In genomic region chr12:52093346-52093745, GRCh38 we compare ENCODE assay signal across 22 cellular contexts. TPM values are rescaled to one million over a fixed set of nuclear protein-coding genes. Genes with fewer than 3 reads are reported as not detected.
DNase-seq lines count a peak whose midpoint lies in the region; ATAC-seq, FAIRE-seq and TF ChIP-seq lines count a peak whose summit lies in the region.
"Had no signal": no experiment of that assay in that cellular context is flagged by ENCODE, and none has a peak within 500 bp of the region (broad histone marks: within the 10 kb centered on the region; RNA-seq: fewer than 3 reads in every experiment).

No MANE protein-coding gene starts in this region.

- H3K27me3 ChIP-seq in right atrium auricular region: no peaks in the 10 kb centered on the region
- H3K27me3 ChIP-seq in brain microvascular endothelial cell (replicated peaks): peaks cover 18% of the 10 kb centered on the region

- DNase-seq in right atrium auricular region (ENCODE audit: low spot score) (peak; percentile 28), Right ventricle myocardium superior (no peak), neural crest cell (ENCODE audit: low read depth, low spot score) (no peak), type B pancreatic cell (ENCODE audit: extremely low spot score, unreplicated experiment) (no peak), HUDEP-2 (lab: John Stamatoyannopoulos, UW; ENCODE audit: unreplicated experiment in 76 of 76) (no peak), brain microvascular endothelial cell (no peak), NCI-H748 treated with DMSO at 0.1 percent for 48 hours (lab: John Stamatoyannopoulos, UW) (no peak)
- DNase-seq: 8988T; CD8-positive, alpha-beta T cell; DMS79; MG63; NCI-H1092; NCI-H146; NCI-H2081 treated with DMSO at 0.1 percent for 48 hours; NCI-H510A treated with DMSO at 0.1 percent for 48 hours; NK-92 treated with Interleukin-12 subunit alpha and Interleukin-12 subunit beta, amount 100 ng/mL, for 24 hours; OCI-M1; SJCRH30 had no signal

- peak; percentile 85 for FAIRE-seq in islet of Langerhans (lab: Jason Lieb, UNC)
- FAIRE-seq: D721Med had no signal

- H3K4me3 ChIP-seq in right atrium auricular region (no peak overlapping the region), brain microvascular endothelial cell (ENCODE audit: low read depth, low read length) (no peak overlapping the region)
- H3K4me3 ChIP-seq: MG63, SJCRH30 had no signal

- intact Hi-C loops in Right ventricle myocardium superior (cut with DNase I): no loop called here

- ATAC-seq in Right ventricle myocardium superior (ENCODE audit: poor library complexity): no peak
- ATAC-seq: CD8-positive, alpha-beta T cell; HCT116 had no signal

- in situ Hi-C loops in brain microvascular endothelial cell (cut with HindIII; ENCODE audit: low pct_ligation_motif_present, low sequenced_read_pairs): no loop called here

- H3K27ac ChIP-seq in right atrium auricular region (no peak overlapping the region), brain microvascular endothelial cell (no peak overlapping the region)
- H3K27ac ChIP-seq: SJCRH30 had no signal

- H3K36me3 ChIP-seq in right atrium auricular region (no peaks in the 10 kb centered on the region), brain microvascular endothelial cell (replicated peaks) (no peaks in the 10 kb centered on the region)
- H3K36me3 ChIP-seq: MG63, SJCRH30 had no signal

- peaks cover 59% of the 10 kb centered on the region for H3K27me3 Mint-ChIP-seq in neural crest cell (ENCODE audit: low read depth)
- H3K27me3 Mint-ChIP-seq in type B pancreatic cell: peaks cover 65% of the 10 kb centered on the region

- H3K4me1 ChIP-seq in right atrium auricular region: no peaks in the 10 kb centered on the region
- H3K4me1 ChIP-seq: SJCRH30 had no signal

- H3K4me3 Mint-ChIP-seq in neural crest cell: no peak overlapping the region
- no peak overlapping the region for H3K4me3 Mint-ChIP-seq in type B pancreatic cell
- H3K4me3 Mint-ChIP-seq: CD8-positive, alpha-beta T cell had no signal

- H3K4me1 Mint-ChIP-seq in neural crest cell (no peaks in the 10 kb centered on the region), type B pancreatic cell (ENCODE audit: unreplicated experiment) (no peaks in the 10 kb centered on the region)

- no peaks in the 10 kb centered on the region for H3K9me3 ChIP-seq in right atrium auricular region
- H3K9me3 ChIP-seq: MG63 had no signal

- H3K27ac Mint-ChIP-seq in neural crest cell (ENCODE audit: unreplicated experiment): peak overlapping the region; percentile 22
- peak overlapping the region; percentile 76 for H3K27ac Mint-ChIP-seq in type B pancreatic cell
- H3K27ac Mint-ChIP-seq: CD8-positive, alpha-beta T cell had no signal

- no peak for TF ChIP-seq CTCF in right atrium auricular region (IDR thresholded peaks at IDR 0.05)
- TF ChIP-seq CTCF in neural crest cell (conservative IDR thresholded peaks at IDR 0.05): no peak
- TF ChIP-seq CTCF in type B pancreatic cell (conservative IDR thresholded peaks at IDR 0.05): no peak
- TF ChIP-seq CTCF in brain microvascular endothelial cell (IDR thresholded peaks at IDR 0.05; ENCODE audit: low read depth, low read length, missing control alignments): no peak

- H3K9me3 Mint-ChIP-seq in neural crest cell: peaks cover 7% of the 10 kb centered on the region
- H3K9me3 Mint-ChIP-seq in type B pancreatic cell: peaks cover 4% of the 10 kb centered on the region
- H3K9me3 Mint-ChIP-seq: CD8-positive, alpha-beta T cell had no signal

- H3K36me3 Mint-ChIP-seq in neural crest cell (ENCODE audit: low read depth): no peaks in the 10 kb centered on the region
- no peaks in the 10 kb centered on the region for H3K36me3 Mint-ChIP-seq in type B pancreatic cell
- H3K36me3 Mint-ChIP-seq: CD8-positive, alpha-beta T cell had no signal

RNA-seq across cellular contexts. Expression of gene SMIM41, which starts 13.8 kb away (rescaled TPM):
- total RNA-seq in right atrium auricular region (1 to 10 TPM in 1 of 2 donors, under 1 TPM in 1; 0.44 to 3.2 TPM), Right ventricle myocardium superior (0.35 TPM), neural crest cell (not detected in 2 replicates), type B pancreatic cell (ENCODE audit: low replicate concordance) (not detected in 2 replicates)
- total RNA-seq: RPMI7951, SJCRH30 had no signal

RNA-seq across cellular contexts. Expression of gene ATG101, which starts 23.6 kb away (rescaled TPM):
- total RNA-seq in right atrium auricular region (10 to 100 TPM; 26.8 to 36.9 TPM), Right ventricle myocardium superior (23.5 TPM), neural crest cell (32.1 and 34.3 TPM in 2 replicates), type B pancreatic cell (ENCODE audit: low replicate concordance) (35.7 and 48.7 TPM in 2 replicates)

RNA-seq across cellular contexts. Expression of gene NR4A1, which starts 42.1 kb away (rescaled TPM):
- total RNA-seq in right atrium auricular region (100 to 1,000 TPM; 150 to 238 TPM), Right ventricle myocardium superior (46.1 TPM), neural crest cell (51.0 and 52.8 TPM in 2 replicates), type B pancreatic cell (ENCODE audit: low replicate concordance) (11.4 and 81.9 TPM in 2 replicates)
